Comparison of ENCODE assay signal across 8 cellular contexts in the genomic region with DNA sequence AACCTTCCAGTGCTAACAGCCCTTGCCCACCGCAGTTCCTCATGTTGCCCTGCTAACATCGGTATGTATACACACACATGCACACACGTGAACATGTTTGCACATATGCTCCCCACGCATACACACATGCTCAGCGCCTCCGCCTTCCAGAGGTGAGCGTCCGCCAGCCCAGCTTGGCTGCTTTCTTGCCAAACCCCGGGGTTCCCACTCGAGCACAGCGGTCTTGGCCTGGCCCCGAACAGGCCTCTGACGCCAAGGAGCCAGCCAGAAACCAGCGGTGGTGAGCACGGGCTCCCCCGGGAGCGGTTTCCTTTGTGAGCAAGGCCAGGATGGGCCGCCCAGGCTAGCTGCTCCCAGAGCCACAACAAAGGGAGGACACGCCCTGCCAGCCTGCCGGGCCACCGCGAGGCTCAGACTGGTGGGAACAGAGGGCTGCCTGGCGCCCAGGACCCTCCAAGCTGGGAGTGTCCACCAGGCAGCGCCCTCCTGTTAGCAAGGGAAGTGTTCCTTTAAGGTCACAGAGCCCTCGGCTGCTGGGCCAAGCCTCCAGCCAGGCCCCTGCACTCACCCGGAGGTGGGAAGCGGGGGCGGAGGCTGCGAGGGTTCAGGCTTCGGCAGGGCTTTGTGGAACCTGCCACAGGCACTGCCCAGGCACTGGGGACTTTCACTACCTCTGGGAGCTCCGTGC.
DNase-seq lines count a peak whose midpoint lies in the region; ATAC-seq and TF ChIP-seq lines count a peak whose summit lies in the region.

No MANE protein-coding gene starts in this region.

- H3K4me3 ChIP-seq in PC-3 (ENCODE audit: low read length) (no peak overlapping the region), parathyroid adenoma (ENCODE audit: low read depth, low read length) (no peak overlapping the region)

- no peaks in the 10 kb centered on the region for H3F3A ChIP-seq in PC-3 (ENCODE audit: low read length, unreplicated experiment)

- intact Hi-C loops in PC-3 (cut with micrococcal nuclease) = no loop called here

- DNase-seq in Daoy (ENCODE audit: low read depth) (peak; percentile 82), PC-3 (no peak), foreskin keratinocyte (no peak), NOMO-1 (lab: John Stamatoyannopoulos, UW; ENCODE audit: unreplicated experiment in 2 of 2) (no peak), MV-4-11 (lab: John Stamatoyannopoulos, UW) (no peak)

- H3K9ac ChIP-seq in PC-3 (ENCODE audit: low read length) (no peak overlapping the region), parathyroid adenoma (no peak overlapping the region)

- H3K27me3 ChIP-seq in PC-3 (ENCODE audit: low read length) = no peaks in the 10 kb centered on the region
- H3K27me3 ChIP-seq in foreskin keratinocyte = no peaks in the 10 kb centered on the region
- no peaks in the 10 kb centered on the region for H3K27me3 ChIP-seq in parathyroid adenoma (ENCODE audit: control insufficient read depth, insufficient read depth, low read length)

- POLR2A ChIA-PET in PC-3 (lab: Charles Lee; ENCODE audit: unreplicated experiment) = no interaction called here

- H3K4me2 ChIP-seq in PC-3 (ENCODE audit: low read length) = no peak overlapping the region
- H3K4me2 ChIP-seq in parathyroid adenoma (ENCODE audit: low read length) = no peak overlapping the region

- H3K9me3 ChIP-seq in PC-3 (ENCODE audit: low read length) (no peaks in the 10 kb centered on the region), parathyroid adenoma (ENCODE audit: control insufficient read depth, low read length) (no peaks in the 10 kb centered on the region)

- TF ChIP-seq CTCF in PC-3 (conservative IDR thresholded peaks at IDR 0.05; ENCODE audit: low read depth, low read length) = no peak
- no peak for TF ChIP-seq CTCF in foreskin keratinocyte (conservative IDR thresholded peaks at IDR 0.05)
- no peak for TF ChIP-seq CTCF in parathyroid adenoma (IDR thresholded peaks at IDR 0.05)

- H3K4me1 ChIP-seq in PC-3 (ENCODE audit: insufficient read depth, low read length) (no peaks in the 10 kb centered on the region), foreskin keratinocyte (no peaks in the 10 kb centered on the region), parathyroid adenoma (no peaks in the 10 kb centered on the region)

- H3K27ac ChIP-seq in PC-3 (ENCODE audit: low read length) (no peak overlapping the region), foreskin keratinocyte (no peak overlapping the region), parathyroid adenoma (peak overlapping the region; percentile 63)

- CTCF ChIA-PET in PC-3 (lab: Charles Lee) = no interaction called here

- peak; percentile 39; the same call in 1 of the 2 replicates for ATAC-seq in PC-3
- ATAC-seq in foreskin keratinocyte = peak; percentile 6
- no peak for ATAC-seq in GM19463 (IDR thresholded peaks at IDR 0.05; ENCODE audit: unreplicated experiment)
- ATAC-seq in GM18517 (IDR thresholded peaks at IDR 0.05; ENCODE audit: unreplicated experiment) = no peak

- H2AFZ ChIP-seq in PC-3 (ENCODE audit: low read length) (no peak overlapping the region), parathyroid adenoma (no peak overlapping the region)

- no peaks in the 10 kb centered on the region for H4K20me1 ChIP-seq in PC-3 (ENCODE audit: low read length)

- BruUV-seq in PC-3 (replicated peaks; lab: Mats Ljungman, UMichigan) = no TSS peak

- H3K9me2 ChIP-seq in PC-3 (replicated peaks; ENCODE audit: low read length) = no peaks in the 10 kb centered on the region

- H3K36me3 ChIP-seq in PC-3 (ENCODE audit: low read depth, low read length) (no peaks in the 10 kb centered on the region), parathyroid adenoma (ENCODE audit: control insufficient read depth, insufficient read depth, low read length) (no peaks in the 10 kb centered on the region)

- H3K79me2 ChIP-seq in PC-3 (ENCODE audit: low read length) (no peaks in the 10 kb centered on the region), parathyroid adenoma (no peaks in the 10 kb centered on the region)

Comparison
In these comparisons a context has a peak if more than half of its experiments do, and no peak if none do; other contexts are left out.
1. ATAC-seq: peak in PC-3 (single experiment) and foreskin keratinocyte (single experiment); none in GM19463 (single experiment) and GM18517 (single experiment).